1 cellular context compared by ENCODE assay signal in the genomic region with DNA sequence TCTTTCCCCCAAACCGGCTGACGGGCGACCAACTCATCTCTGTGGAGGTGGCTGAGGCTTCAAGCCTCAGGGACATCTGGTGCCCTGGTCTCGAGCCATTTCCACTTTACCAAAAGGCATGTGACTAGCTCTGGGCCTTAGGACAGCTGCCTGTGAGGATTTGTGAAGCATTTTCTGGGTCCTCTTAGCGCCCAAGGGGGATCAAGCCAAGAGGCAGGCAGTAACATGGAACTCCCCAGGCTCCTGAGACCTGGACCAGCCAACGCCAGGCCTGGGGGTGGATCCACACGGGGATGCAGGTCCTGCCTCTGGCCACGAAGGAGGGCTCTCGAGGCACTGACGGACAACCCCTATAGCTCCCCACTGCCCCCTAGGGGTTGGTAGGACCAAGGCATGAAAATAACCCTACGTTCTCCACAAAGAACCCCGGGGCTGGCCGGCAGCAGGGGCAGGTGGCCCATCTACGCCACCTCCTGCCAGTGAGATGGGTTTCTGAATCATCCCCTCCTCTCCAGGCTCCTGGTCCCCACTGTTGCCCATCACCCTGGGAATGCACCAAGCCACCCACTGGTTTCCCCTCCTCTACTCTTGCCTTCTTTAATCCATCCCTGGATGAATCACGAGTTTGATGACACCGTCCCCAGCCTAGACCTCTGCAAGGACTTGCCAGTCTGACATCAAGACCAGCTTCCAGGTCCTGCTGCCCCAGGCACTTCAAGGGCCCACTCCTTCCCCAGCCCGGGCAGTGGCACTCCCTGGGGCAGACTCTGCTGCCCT.
TF ChIP-seq lines count a peak whose summit lies in the region.

No MANE protein-coding gene starts in this region.

TF ChIP-seq in HepG2, 621 proteins besides CTCF, POLR2A, EP300 and RAD21 (continues in another document):
- TF ChIP-seq, protein P1, sequence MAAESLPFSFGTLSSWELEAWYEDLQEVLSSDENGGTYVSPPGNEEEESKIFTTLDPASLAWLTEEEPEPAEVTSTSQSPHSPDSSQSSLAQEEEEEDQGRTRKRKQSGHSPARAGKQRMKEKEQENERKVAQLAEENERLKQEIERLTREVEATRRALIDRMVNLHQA (CRISPR knock-in tag; IDR thresholded peaks at IDR 0.05), result no peak
- TF ChIP-seq SMAD9 (CRISPR knock-in tag; IDR thresholded peaks at IDR 0.05), result no peak
- no peak for TF ChIP-seq ZBTB38 (CRISPR knock-in tag; IDR thresholded peaks at IDR 0.05)
- no peak for TF ChIP-seq ZNF776 (CRISPR knock-in tag; IDR thresholded peaks at IDR 0.05)
- 0 out of 2 replicates have a peak, but pooled peaks have one; percentile 36 for TF ChIP-seq ZFY (CRISPR knock-in tag; IDR thresholded peaks at IDR 0.05)
- TF ChIP-seq ZNF383 (CRISPR knock-in tag; IDR thresholded peaks at IDR 0.05; ENCODE audit: borderline replicate concordance), result no peak
- TF ChIP-seq THAP11 (CRISPR knock-in tag; IDR thresholded peaks at IDR 0.05), result 0 out of 2 replicates have a peak, but pooled peaks have one; percentile 22
- no peak for TF ChIP-seq RBM39 (IDR thresholded peaks at IDR 0.05; ENCODE audit: low read depth, low read length, poor library complexity, severe bottlenecking)
- TF ChIP-seq FOSL1 (CRISPR knock-in tag; IDR thresholded peaks at IDR 0.05; ENCODE audit: borderline replicate concordance), result no peak
- TF ChIP-seq MZF1 (CRISPR knock-in tag; IDR thresholded peaks at IDR 0.05; ENCODE audit: borderline replicate concordance), result no peak
- TF ChIP-seq MTA3 (CRISPR knock-in tag; IDR thresholded peaks at IDR 0.05), result no peak
- TF ChIP-seq ZNF510 (CRISPR knock-in tag; IDR thresholded peaks at IDR 0.05; ENCODE audit: low read depth), result no peak
- TF ChIP-seq, protein P2, sequence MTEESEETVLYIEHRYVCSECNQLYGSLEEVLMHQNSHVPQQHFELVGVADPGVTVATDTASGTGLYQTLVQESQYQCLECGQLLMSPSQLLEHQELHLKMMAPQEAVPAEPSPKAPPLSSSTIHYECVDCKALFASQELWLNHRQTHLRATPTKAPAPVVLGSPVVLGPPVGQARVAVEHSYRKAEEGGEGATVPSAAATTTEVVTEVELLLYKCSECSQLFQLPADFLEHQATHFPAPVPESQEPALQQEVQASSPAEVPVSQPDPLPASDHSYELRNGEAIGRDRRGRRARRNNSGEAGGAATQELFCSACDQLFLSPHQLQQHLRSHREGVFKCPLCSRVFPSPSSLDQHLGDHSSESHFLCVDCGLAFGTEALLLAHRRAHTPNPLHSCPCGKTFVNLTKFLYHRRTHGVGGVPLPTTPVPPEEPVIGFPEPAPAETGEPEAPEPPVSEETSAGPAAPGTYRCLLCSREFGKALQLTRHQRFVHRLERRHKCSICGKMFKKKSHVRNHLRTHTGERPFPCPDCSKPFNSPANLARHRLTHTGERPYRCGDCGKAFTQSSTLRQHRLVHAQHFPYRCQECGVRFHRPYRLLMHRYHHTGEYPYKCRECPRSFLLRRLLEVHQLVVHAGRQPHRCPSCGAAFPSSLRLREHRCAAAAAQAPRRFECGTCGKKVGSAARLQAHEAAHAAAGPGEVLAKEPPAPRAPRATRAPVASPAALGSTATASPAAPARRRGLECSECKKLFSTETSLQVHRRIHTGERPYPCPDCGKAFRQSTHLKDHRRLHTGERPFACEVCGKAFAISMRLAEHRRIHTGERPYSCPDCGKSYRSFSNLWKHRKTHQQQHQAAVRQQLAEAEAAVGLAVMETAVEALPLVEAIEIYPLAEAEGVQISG (CRISPR knock-in tag; IDR thresholded peaks at IDR 0.05), result peak; percentile 94
- no peak for TF ChIP-seq ZSCAN31 (CRISPR knock-in tag; IDR thresholded peaks at IDR 0.05; ENCODE audit: low read depth)
- TF ChIP-seq ZNF225 (CRISPR knock-in tag; IDR thresholded peaks at IDR 0.05), result no peak
- TF ChIP-seq, protein P3, sequence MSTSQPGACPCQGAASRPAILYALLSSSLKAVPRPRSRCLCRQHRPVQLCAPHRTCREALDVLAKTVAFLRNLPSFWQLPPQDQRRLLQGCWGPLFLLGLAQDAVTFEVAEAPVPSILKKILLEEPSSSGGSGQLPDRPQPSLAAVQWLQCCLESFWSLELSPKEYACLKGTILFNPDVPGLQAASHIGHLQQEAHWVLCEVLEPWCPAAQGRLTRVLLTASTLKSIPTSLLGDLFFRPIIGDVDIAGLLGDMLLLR (CRISPR knock-in tag; IDR thresholded peaks at IDR 0.05), result no peak
- TF ChIP-seq, protein P4, sequence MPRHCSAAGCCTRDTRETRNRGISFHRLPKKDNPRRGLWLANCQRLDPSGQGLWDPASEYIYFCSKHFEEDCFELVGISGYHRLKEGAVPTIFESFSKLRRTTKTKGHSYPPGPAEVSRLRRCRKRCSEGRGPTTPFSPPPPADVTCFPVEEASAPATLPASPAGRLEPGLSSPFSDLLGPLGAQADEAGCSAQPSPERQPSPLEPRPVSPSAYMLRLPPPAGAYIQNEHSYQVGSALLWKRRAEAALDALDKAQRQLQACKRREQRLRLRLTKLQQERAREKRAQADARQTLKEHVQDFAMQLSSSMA (CRISPR knock-in tag; IDR thresholded peaks at IDR 0.05), result no peak
- no peak for TF ChIP-seq SNAI1 (CRISPR knock-in tag; IDR thresholded peaks at IDR 0.05; ENCODE audit: borderline replicate concordance)
- 0 out of 2 replicates have a peak, but pooled peaks have one; percentile 13 for TF ChIP-seq NR2C2 (CRISPR knock-in tag; IDR thresholded peaks at IDR 0.05; ENCODE audit: borderline replicate concordance)
- no peak for TF ChIP-seq MAZ (IDR thresholded peaks at IDR 0.05; ENCODE audit: borderline replicate concordance, low read depth, low read length)
- TF ChIP-seq MAZ (CRISPR knock-in tag; IDR thresholded peaks at IDR 0.05; ENCODE audit: low read depth), result no peak
- no peak for TF ChIP-seq ZNF773 (CRISPR knock-in tag; IDR thresholded peaks at IDR 0.05; ENCODE audit: borderline replicate concordance)
- TF ChIP-seq, protein P5, sequence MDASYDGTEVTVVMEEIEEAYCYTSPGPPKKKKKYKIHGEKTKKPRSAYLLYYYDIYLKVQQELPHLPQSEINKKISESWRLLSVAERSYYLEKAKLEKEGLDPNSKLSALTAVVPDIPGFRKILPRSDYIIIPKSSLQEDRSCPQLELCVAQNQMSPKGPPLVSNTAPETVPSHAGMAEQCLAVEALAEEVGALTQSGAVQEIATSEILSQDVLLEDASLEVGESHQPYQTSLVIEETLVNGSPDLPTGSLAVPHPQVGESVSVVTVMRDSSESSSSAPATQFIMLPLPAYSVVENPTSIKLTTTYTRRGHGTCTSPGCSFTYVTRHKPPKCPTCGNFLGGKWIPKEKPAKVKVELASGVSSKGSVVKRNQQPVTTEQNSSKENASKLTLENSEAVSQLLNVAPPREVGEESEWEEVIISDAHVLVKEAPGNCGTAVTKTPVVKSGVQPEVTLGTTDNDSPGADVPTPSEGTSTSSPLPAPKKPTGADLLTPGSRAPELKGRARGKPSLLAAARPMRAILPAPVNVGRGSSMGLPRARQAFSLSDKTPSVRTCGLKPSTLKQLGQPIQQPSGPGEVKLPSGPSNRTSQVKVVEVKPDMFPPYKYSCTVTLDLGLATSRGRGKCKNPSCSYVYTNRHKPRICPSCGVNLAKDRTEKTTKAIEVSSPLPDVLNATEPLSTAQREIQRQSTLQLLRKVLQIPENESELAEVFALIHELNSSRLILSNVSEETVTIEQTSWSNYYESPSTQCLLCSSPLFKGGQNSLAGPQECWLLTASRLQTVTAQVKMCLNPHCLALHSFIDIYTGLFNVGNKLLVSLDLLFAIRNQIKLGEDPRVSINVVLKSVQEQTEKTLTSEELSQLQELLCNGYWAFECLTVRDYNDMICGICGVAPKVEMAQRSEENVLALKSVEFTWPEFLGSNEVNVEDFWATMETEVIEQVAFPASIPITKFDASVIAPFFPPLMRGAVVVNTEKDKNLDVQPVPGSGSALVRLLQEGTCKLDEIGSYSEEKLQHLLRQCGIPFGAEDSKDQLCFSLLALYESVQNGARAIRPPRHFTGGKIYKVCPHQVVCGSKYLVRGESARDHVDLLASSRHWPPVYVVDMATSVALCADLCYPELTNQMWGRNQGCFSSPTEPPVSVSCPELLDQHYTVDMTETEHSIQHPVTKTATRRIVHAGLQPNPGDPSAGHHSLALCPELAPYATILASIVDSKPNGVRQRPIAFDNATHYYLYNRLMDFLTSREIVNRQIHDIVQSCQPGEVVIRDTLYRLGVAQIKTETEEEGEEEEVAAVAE (CRISPR knock-in tag; IDR thresholded peaks at IDR 0.05; ENCODE audit: borderline replicate concordance), result no peak
- no peak for TF ChIP-seq MTF2 (CRISPR knock-in tag; IDR thresholded peaks at IDR 0.05; ENCODE audit: borderline replicate concordance)
- no peak for TF ChIP-seq ZNF282 (IDR thresholded peaks at IDR 0.05; ENCODE audit: partially characterized antibody)
- TF ChIP-seq ZNF292 (CRISPR knock-in tag; IDR thresholded peaks at IDR 0.05; ENCODE audit: borderline replicate concordance, low read depth), result no peak
- no peak for TF ChIP-seq SRSF1 (optimal IDR thresholded peaks at IDR 0.05; ENCODE audit: low read depth, low read length)
- TF ChIP-seq PHF8 (CRISPR knock-in tag; IDR thresholded peaks at IDR 0.05), result no peak
- no peak for TF ChIP-seq ERF (CRISPR knock-in tag; IDR thresholded peaks at IDR 0.05)
- TF ChIP-seq, protein P6, sequence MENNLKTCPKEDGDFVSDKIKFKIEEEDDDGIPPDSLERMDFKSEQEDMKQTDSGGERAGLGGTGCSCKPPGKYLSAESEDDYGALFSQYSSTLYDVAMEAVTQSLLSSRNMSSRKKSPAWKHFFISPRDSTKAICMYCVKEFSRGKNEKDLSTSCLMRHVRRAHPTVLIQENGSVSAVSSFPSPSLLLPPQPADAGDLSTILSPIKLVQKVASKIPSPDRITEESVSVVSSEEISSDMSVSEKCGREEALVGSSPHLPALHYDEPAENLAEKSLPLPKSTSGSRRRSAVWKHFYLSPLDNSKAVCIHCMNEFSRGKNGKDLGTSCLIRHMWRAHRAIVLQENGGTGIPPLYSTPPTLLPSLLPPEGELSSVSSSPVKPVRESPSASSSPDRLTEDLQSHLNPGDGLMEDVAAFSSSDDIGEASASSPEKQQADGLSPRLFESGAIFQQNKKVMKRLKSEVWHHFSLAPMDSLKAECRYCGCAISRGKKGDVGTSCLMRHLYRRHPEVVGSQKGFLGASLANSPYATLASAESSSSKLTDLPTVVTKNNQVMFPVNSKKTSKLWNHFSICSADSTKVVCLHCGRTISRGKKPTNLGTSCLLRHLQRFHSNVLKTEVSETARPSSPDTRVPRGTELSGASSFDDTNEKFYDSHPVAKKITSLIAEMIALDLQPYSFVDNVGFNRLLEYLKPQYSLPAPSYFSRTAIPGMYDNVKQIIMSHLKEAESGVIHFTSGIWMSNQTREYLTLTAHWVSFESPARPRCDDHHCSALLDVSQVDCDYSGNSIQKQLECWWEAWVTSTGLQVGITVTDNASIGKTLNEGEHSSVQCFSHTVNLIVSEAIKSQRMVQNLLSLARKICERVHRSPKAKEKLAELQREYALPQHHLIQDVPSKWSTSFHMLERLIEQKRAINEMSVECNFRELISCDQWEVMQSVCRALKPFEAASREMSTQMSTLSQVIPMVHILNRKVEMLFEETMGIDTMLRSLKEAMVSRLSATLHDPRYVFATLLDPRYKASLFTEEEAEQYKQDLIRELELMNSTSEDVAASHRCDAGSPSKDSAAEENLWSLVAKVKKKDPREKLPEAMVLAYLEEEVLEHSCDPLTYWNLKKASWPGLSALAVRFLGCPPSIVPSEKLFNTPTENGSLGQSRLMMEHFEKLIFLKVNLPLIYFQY (CRISPR knock-in tag; IDR thresholded peaks at IDR 0.05; ENCODE audit: borderline replicate concordance), result no peak
- TF ChIP-seq STAG1 (CRISPR knock-in tag; IDR thresholded peaks at IDR 0.05), result peak; percentile 41
- TF ChIP-seq PRMT3 (CRISPR knock-in tag; IDR thresholded peaks at IDR 0.05; ENCODE audit: borderline replicate concordance, low read depth), result no peak
- TF ChIP-seq SMARCC2 (IDR thresholded peaks at IDR 0.05), result no peak
- TF ChIP-seq CENPX (CRISPR knock-in tag; IDR thresholded peaks at IDR 0.05), result no peak
- TF ChIP-seq, protein P7, sequence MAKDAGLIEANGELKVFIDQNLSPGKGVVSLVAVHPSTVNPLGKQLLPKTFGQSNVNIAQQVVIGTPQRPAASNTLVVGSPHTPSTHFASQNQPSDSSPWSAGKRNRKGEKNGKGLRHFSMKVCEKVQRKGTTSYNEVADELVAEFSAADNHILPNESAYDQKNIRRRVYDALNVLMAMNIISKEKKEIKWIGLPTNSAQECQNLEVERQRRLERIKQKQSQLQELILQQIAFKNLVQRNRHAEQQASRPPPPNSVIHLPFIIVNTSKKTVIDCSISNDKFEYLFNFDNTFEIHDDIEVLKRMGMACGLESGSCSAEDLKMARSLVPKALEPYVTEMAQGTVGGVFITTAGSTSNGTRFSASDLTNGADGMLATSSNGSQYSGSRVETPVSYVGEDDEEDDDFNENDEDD (CRISPR knock-in tag; IDR thresholded peaks at IDR 0.05; ENCODE audit: borderline replicate concordance), result no peak
- TF ChIP-seq SETDB1 (CRISPR knock-in tag; IDR thresholded peaks at IDR 0.05; ENCODE audit: borderline replicate concordance), result no peak
- no peak for TF ChIP-seq NR3C1 (CRISPR knock-in tag; IDR thresholded peaks at IDR 0.05)
- no peak for TF ChIP-seq ZFP36 (IDR thresholded peaks at IDR 0.05; ENCODE audit: borderline replicate concordance, low read depth, low read length, partially characterized antibody)
- no peak for TF ChIP-seq RFX3 (CRISPR knock-in tag; IDR thresholded peaks at IDR 0.05)
- TF ChIP-seq, protein P8, sequence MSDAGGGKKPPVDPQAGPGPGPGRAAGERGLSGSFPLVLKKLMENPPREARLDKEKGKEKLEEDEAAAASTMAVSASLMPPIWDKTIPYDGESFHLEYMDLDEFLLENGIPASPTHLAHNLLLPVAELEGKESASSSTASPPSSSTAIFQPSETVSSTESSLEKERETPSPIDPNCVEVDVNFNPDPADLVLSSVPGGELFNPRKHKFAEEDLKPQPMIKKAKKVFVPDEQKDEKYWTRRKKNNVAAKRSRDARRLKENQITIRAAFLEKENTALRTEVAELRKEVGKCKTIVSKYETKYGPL (CRISPR knock-in tag; IDR thresholded peaks at IDR 0.05), result no peak
- TF ChIP-seq SOX6 (IDR thresholded peaks at IDR 0.05), result no peak
- TF ChIP-seq SOX6 (CRISPR knock-in tag; IDR thresholded peaks at IDR 0.05), result no peak
- no peak for TF ChIP-seq HHEX (CRISPR knock-in tag; IDR thresholded peaks at IDR 0.05)
- no peak for TF ChIP-seq RXRA (CRISPR knock-in tag; IDR thresholded peaks at IDR 0.05)
- no peak for TF ChIP-seq ZNF607 (CRISPR knock-in tag; IDR thresholded peaks at IDR 0.05; ENCODE audit: borderline replicate concordance)
- TF ChIP-seq IKZF1 (IDR thresholded peaks at IDR 0.05), result no peak
- peak; percentile 77 for TF ChIP-seq ZMYM3 (CRISPR knock-in tag; IDR thresholded peaks at IDR 0.05)
- TF ChIP-seq CBX2 (IDR thresholded peaks at IDR 0.05; ENCODE audit: low read depth, low read length), result no peak
- TF ChIP-seq CBX2 (CRISPR knock-in tag; IDR thresholded peaks at IDR 0.05; ENCODE audit: low read depth), result no peak
